ENCODE assay signal across 8 cellular contexts in the genomic region with DNA sequence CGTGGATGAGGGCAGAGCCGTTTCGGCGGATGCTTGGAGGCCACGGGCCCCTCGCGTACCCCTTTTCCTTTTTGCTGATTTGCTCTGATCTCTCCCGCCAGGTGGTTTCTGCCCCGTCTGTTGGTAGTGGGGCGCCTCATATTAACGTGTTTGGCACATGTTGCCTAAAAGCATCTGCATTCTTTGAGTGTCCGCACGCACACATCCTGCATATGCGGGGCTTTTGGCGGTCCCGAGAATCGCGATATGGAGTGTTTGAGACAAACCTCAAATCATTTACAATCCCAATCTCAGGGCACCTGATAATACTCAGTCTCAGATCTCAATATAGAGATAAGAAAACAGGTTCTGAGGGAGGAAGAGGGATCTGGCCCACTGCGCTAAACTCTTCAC. TPM values are rescaled to one million over a fixed set of nuclear protein-coding genes. Genes with fewer than 3 reads are reported as not detected.
DNase-seq lines count a peak whose midpoint lies in the region; ATAC-seq, FAIRE-seq and TF ChIP-seq lines count a peak whose summit lies in the region.

No MANE protein-coding gene starts in this region.

- no peaks in the 10 kb centered on the region for H3K9me3 ChIP-seq in BLaER1 treated with 17β-estradiol and CSF1 and Interleukin-3, amounts not matched to agents 10 nM and 100 nM (replicated peaks in 1 of 11)
- no peaks in the 10 kb centered on the region for H3K9me3 ChIP-seq in NT2/D1 (ENCODE audit: insufficient read depth, low read length)

- H3K9me3 Mint-ChIP-seq in effector memory CD8-positive, alpha-beta T cell, result no peaks in the 10 kb centered on the region
- H3K9me3 Mint-ChIP-seq in neural crest cell, result no peaks in the 10 kb centered on the region

- peak overlapping the region; percentile 96 to 98 for H3K27ac Mint-ChIP-seq in effector memory CD8-positive, alpha-beta T cell
- H3K27ac Mint-ChIP-seq in neural crest cell (ENCODE audit: unreplicated experiment), result peak overlapping the region; percentile 98

- no peak for ATAC-seq in effector memory CD8-positive, alpha-beta T cell (replicated peaks)
- ATAC-seq in HG02885 (IDR thresholded peaks at IDR 0.05; ENCODE audit: poor library complexity, unreplicated experiment), result no peak

- H3K4me1 ChIP-seq in BLaER1 treated with 17β-estradiol and CSF1 and Interleukin-3, amounts not matched to agents 10 nM and 100 nM, result peaks cover 42 to 59% (median 47%) of the 10 kb centered on the region in 10 experiments
- H3K4me1 ChIP-seq in NT2/D1 (ENCODE audit: insufficient read depth, insufficient read length), result peaks cover 13% of the 10 kb centered on the region

- H3K4me2 ChIP-seq in BLaER1 treated with 17β-estradiol and CSF1 and Interleukin-3, amounts not matched to agents 10 nM and 100 nM, result peak overlapping the region; percentile 92 to 100 (median 98)

- H3K27me3 Mint-ChIP-seq in effector memory CD8-positive, alpha-beta T cell, result no peaks in the 10 kb centered on the region
- peaks cover 9% of the 10 kb centered on the region for H3K27me3 Mint-ChIP-seq in neural crest cell (ENCODE audit: low read depth)

- H3K36me3 ChIP-seq in BLaER1 treated with 17β-estradiol and CSF1 and Interleukin-3, amounts not matched to agents 10 nM and 100 nM, result peaks cover 43 to 66% (median 57%) of the 10 kb centered on the region in 11 experiments
- H3K36me3 ChIP-seq in NT2/D1 (ENCODE audit: insufficient read depth, insufficient read length, low read length), result peaks cover 57% of the 10 kb centered on the region

- peaks cover 51% of the 10 kb centered on the region for H3K36me3 Mint-ChIP-seq in effector memory CD8-positive, alpha-beta T cell (ENCODE audit: insufficient read depth)
- peaks cover 3% of the 10 kb centered on the region for H3K36me3 Mint-ChIP-seq in neural crest cell (ENCODE audit: low read depth)

- peak overlapping the region; percentile 90 to 92 for H3K4me3 Mint-ChIP-seq in effector memory CD8-positive, alpha-beta T cell
- peak overlapping the region; percentile 92 for H3K4me3 Mint-ChIP-seq in neural crest cell

- no peak for TF ChIP-seq CTCF in neural crest cell (conservative IDR thresholded peaks at IDR 0.05)

- H3K9ac ChIP-seq in BLaER1 treated with 17β-estradiol and CSF1 and Interleukin-3, amounts not matched to agents 10 nM and 100 nM, result peak overlapping the region; percentile 96 to 100 (median 100)
- H3K9ac ChIP-seq in NT2/D1 (ENCODE audit: insufficient read length, low read depth), result peak overlapping the region; percentile 98

- no peaks in the 10 kb centered on the region for H3K27me3 ChIP-seq in BLaER1 treated with 17β-estradiol and CSF1 and Interleukin-3, amounts not matched to agents 10 nM and 100 nM
- no peaks in the 10 kb centered on the region for H3K27me3 ChIP-seq in NT2/D1 (ENCODE audit: insufficient read depth, insufficient read length)

- FAIRE-seq in HTR-8/SVneo (lab: Jason Lieb, UNC), result no peak

- peak overlapping the region; percentile 74 to 98 (median 85) for H3K4me3 ChIP-seq in BLaER1 treated with 17β-estradiol and CSF1 and Interleukin-3, amounts not matched to agents 10 nM and 100 nM
- H3K4me3 ChIP-seq in NT2/D1 (ENCODE audit: insufficient read length, low read depth), result peak overlapping the region; percentile 88

- peaks cover 38 to 43% of the 10 kb centered on the region in 2 donors for H3K4me1 Mint-ChIP-seq in effector memory CD8-positive, alpha-beta T cell (ENCODE audit: low read depth in 2 of 2)
- H3K4me1 Mint-ChIP-seq in neural crest cell, result peaks cover 27% of the 10 kb centered on the region

- DNase-seq in NT2/D1 (ENCODE audit: low read depth, low spot score), result no peak
- DNase-seq in effector memory CD8-positive, alpha-beta T cell, result no peak
- DNase-seq in neural crest cell (ENCODE audit: low read depth, low spot score), result no peak
- DNase-seq in HTR-8/SVneo (ENCODE audit: insufficient read length, low spot score), result no peak
- no peak for DNase-seq in stimulated activated CD4-positive, alpha-beta T cell treated with anti-CD3 and anti-CD28 coated beads, Interleukin-4, amount 100 ng/mL, for 24 hours
- DNase-seq in germinal center (ENCODE audit: low spot score), result no peak

- H4K20me1 ChIP-seq in BLaER1 treated with 17β-estradiol and CSF1 and Interleukin-3, amounts not matched to agents 10 nM and 100 nM, result peaks cover 49 to 54% (median 52%) of the 10 kb centered on the region in 11 experiments

- peak overlapping the region; percentile 98 to 100 (median 100) for H3K27ac ChIP-seq in BLaER1 treated with 17β-estradiol and CSF1 and Interleukin-3, amounts not matched to agents 10 nM and 100 nM

RNA-seq across cellular contexts. Expression of gene U2AF2, which starts 0.8 kb away (rescaled TPM):
- total RNA-seq in neural crest cell, result 342 and 365 TPM in 2 replicates

RNA-seq across cellular contexts. Expression of gene CCDC106, which starts 7.6 kb away (rescaled TPM):
- 18.7 and 18.9 TPM in 2 replicates for total RNA-seq in neural crest cell

RNA-seq across cellular contexts. Expression of gene ZNF581, which starts 12.2 kb away (rescaled TPM):
- 40.8 and 41.9 TPM in 2 replicates for total RNA-seq in neural crest cell

RNA-seq across cellular contexts. Expression of gene ZNF580, which starts 14.8 kb away (rescaled TPM):
- total RNA-seq in neural crest cell, result 39.1 and 41.8 TPM in 2 replicates

RNA-seq across cellular contexts. Expression of gene EPN1, which starts 19.4 kb away (rescaled TPM):
- 129 and 130 TPM in 2 replicates for total RNA-seq in neural crest cell
